In the genomic region with DNA sequence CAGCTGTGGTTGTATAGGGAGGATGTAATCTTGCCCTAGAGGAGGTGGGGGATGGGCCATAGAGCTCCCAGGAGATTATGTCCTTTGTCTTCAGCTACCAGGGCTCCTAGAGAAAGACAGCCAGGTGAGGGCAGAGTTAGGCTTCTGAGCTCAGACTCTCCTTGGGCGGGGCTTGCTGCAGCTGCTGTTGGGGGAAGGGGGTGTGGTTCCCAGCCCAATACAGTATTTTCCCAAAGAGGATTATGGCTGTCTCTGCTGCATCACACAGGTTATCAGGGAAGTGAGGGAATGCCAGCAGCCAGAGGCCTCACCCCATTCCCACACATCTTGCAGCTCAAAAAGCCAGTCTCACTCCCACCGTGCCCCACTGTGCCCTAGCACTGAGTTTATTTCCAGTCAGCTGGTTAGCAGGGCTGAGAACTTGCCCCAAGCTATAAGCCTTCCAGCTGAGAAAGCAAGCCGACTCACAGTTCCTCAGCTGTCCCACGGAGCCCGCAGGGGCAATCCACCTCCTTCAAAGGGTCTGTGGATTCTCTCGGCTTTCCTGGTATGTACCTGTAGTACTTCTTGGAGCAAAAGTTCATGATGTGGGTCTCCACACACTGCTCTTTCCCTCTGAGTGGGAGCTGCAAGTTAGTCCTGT, we compare ENCODE assay signal across 21 cellular contexts.
A peak's percentile ranks its signal among the peaks of the same experiment; 100 is the strongest.
DNase-seq lines count a peak whose midpoint lies in the region; FAIRE-seq and TF ChIP-seq lines count a peak whose summit lies in the region.
"Had no signal": no experiment of that assay in that cellular context is flagged by ENCODE, and none has a peak within 500 bp of the region (broad histone marks: within the 10 kb centered on the region; RNA-seq: fewer than 3 reads in every experiment).

No MANE protein-coding gene starts in this region.

- H3K4me1 Mint-ChIP-seq in Caco-2 (ENCODE audit: low read depth, unreplicated experiment), result peaks cover 29% of the 10 kb centered on the region
- peaks cover 43% of the 10 kb centered on the region for H3K4me1 Mint-ChIP-seq in mesothelial cell of epicardium

- H3K9ac ChIP-seq in HUES64 (ENCODE audit: low read depth, low read length) (no peak overlapping the region), keratinocyte (ENCODE audit: control insufficient read depth, extremely low read depth, insufficient read depth, low read length) (no peak overlapping the region)

- H3K9me1 ChIP-seq in keratinocyte (ENCODE audit: control insufficient read depth, extremely low read depth, insufficient read depth, low read length), result no peaks in the 10 kb centered on the region

- H3K9me3 ChIP-seq in Caco-2 (peaks cover 8% of the 10 kb centered on the region; the same call in 1 of the 2 replicates), HUES64 (ENCODE audit: insufficient read depth, low read depth, low read length) (no peaks in the 10 kb centered on the region), WERI-Rb-1 (ENCODE audit: severe bottlenecking) (no peaks in the 10 kb centered on the region), keratinocyte (ENCODE audit: control insufficient read depth, low read depth, low read length) (no peaks in the 10 kb centered on the region), esophagus squamous epithelium (no peaks in the 10 kb centered on the region)
- H3K9me3 ChIP-seq: upper lobe of right lung had no signal

- CTCF ChIA-PET in Caco-2 (lab: Charles Lee), result interaction anchor here (0.7 to 1.3 kb wide), 3 partner anchors 134 to 458 kb away, joined by 3 to 8 read pairs (median 4); no protein-coding TSS in a partner anchor

- DNase-seq in Caco-2 (peak; percentile 56 to 77), WERI-Rb-1 (peak; percentile 45), keratinocyte (ENCODE audit: low read depth, low spot score) (no peak), esophagus squamous epithelium (lab: John Stamatoyannopoulos, UW) (no peak), DMS53 (lab: John Stamatoyannopoulos, UW) (no peak), head of caudate nucleus (no peak), mesothelial cell of epicardium (ENCODE audit: low spot score in 2 of 2, unreplicated experiment in 2 of 2) (no peak)
- DNase-seq: activated CD8-positive, alpha-beta T cell treated with anti-CD3 and anti-CD28 coated beads, Interleukin-2, amount 10 ng/mL, durations not matched to agents 7 days and 5 days; activated gamma-delta T cell treated with Interleukin-2 at 50 U/mL for 16 hours; activated T-cell treated with anti-CD3 and anti-CD28 coated beads, Interleukin-2, amount 50 U/mL, for 1 hour; brain microvascular endothelial cell; COR-L47; GOT3; KG1; NCI-H146; NCI-H748 treated with DMSO at 0.1 percent for 48 hours; T-helper 9 cell; upper lobe of right lung had no signal

- H4K20me1 ChIP-seq in keratinocyte (ENCODE audit: control insufficient read depth, extremely low read depth, insufficient read depth, low read length), result no peaks in the 10 kb centered on the region

- no peak overlapping the region for H3K4me3 ChIP-seq in Caco-2 (ENCODE audit: low read depth, low read length)
- H3K4me3 ChIP-seq in HUES64 (ENCODE audit: low read length), result no peak overlapping the region
- H3K4me3 ChIP-seq in WERI-Rb-1 (ENCODE audit: low read depth, low read length), result no peak overlapping the region
- H3K4me3 ChIP-seq in keratinocyte (ENCODE audit: control insufficient read depth in 2 of 3, extremely low read depth in 1 of 3, insufficient read depth in 2 of 3, low read depth in 1 of 3, low read length in 3 of 3), result no peak overlapping the region
- no peak overlapping the region for H3K4me3 ChIP-seq in esophagus squamous epithelium
- H3K4me3 ChIP-seq: upper lobe of right lung had no signal

- 43% methylated on average over 6 of the region's 6 CpGs for WGBS in HUES64
- WGBS in esophagus squamous epithelium, 2 donors, result 81 to 87% methylated on average over 4 to 5 of the region's 6 CpGs

- H3K36me3 Mint-ChIP-seq in Caco-2 (ENCODE audit: insufficient read depth, unreplicated experiment) (no peaks in the 10 kb centered on the region), mesothelial cell of epicardium (no peaks in the 10 kb centered on the region)

- H3K27me3 Mint-ChIP-seq in Caco-2 (ENCODE audit: insufficient read depth, unreplicated experiment), result no peaks in the 10 kb centered on the region
- H3K27me3 Mint-ChIP-seq in mesothelial cell of epicardium (ENCODE audit: low read depth), result no peaks in the 10 kb centered on the region

- H3K27me3 ChIP-seq in Caco-2 (replicated peaks; ENCODE audit: control insufficient read depth, insufficient read depth, low read length) (no peaks in the 10 kb centered on the region), HUES64 (ENCODE audit: insufficient read depth, low read length) (no peaks in the 10 kb centered on the region), WERI-Rb-1 (ENCODE audit: insufficient read depth, low read depth, severe bottlenecking) (peaks cover 56% of the 10 kb centered on the region), keratinocyte (ENCODE audit: control insufficient read depth, extremely low read depth, insufficient read depth, low read length) (no peaks in the 10 kb centered on the region), esophagus squamous epithelium (no peaks in the 10 kb centered on the region)
- H3K27me3 ChIP-seq: brain microvascular endothelial cell, upper lobe of right lung had no signal

- no peak overlapping the region for H3K4me2 ChIP-seq in keratinocyte (ENCODE audit: control insufficient read depth, extremely low read depth, insufficient read depth, low read depth, low read length)

- H3K4me1 ChIP-seq in Caco-2, result peaks cover 46% of the 10 kb centered on the region
- H3K4me1 ChIP-seq in HUES64 (ENCODE audit: insufficient read depth, low read length), result peaks cover 29% of the 10 kb centered on the region; the same call in 1 of the 2 replicates
- H3K4me1 ChIP-seq in keratinocyte (ENCODE audit: control insufficient read depth, extremely low read depth, insufficient read depth, low read length), result peaks cover 28% of the 10 kb centered on the region
- no peaks in the 10 kb centered on the region for H3K4me1 ChIP-seq in esophagus squamous epithelium
- H3K4me1 ChIP-seq: upper lobe of right lung had no signal

- peak overlapping the region; percentile 71 for H2AFZ ChIP-seq in keratinocyte (ENCODE audit: control insufficient read depth, low read length)

- TF ChIP-seq CTCF in Caco-2 (IDR thresholded peaks at IDR 0.05; ENCODE audit: insufficient read depth in 1 of 2, low read depth in 1 of 2, low read length in 1 of 2, severe bottlenecking in 1 of 2, unreplicated experiment in 1 of 2), result no peak
- TF ChIP-seq CTCF in WERI-Rb-1 (IDR thresholded peaks at IDR 0.05; ENCODE audit: low read depth, low read length), result no peak
- TF ChIP-seq CTCF in keratinocyte (optimal IDR thresholded peaks at IDR 0.05 in 1 of 3, IDR thresholded peaks at IDR 0.05 in 1 of 3, conservative IDR thresholded peaks at IDR 0.05 in 1 of 3; ENCODE audit: extremely low read depth in 1 of 3, insufficient read depth in 2 of 3, low read length in 3 of 3), result peak in 1 of 3 experiments; percentile 53
- no peak for TF ChIP-seq CTCF in esophagus squamous epithelium (IDR thresholded peaks at IDR 0.05)
- TF ChIP-seq CTCF in mesothelial cell of epicardium (IDR thresholded peaks at IDR 0.05; ENCODE audit: unreplicated experiment), result no peak

- POLR2A ChIA-PET in Caco-2 (lab: Charles Lee), result no interaction called here

- H3K27ac ChIP-seq in HUES64 (ENCODE audit: low read depth, low read length) (peak overlapping the region; percentile 17; the same call in 1 of the 2 replicates), WERI-Rb-1 (no peak overlapping the region), keratinocyte (ENCODE audit: control insufficient read depth, insufficient read depth, low read length) (no peak overlapping the region), esophagus squamous epithelium (no peak overlapping the region)
- H3K27ac ChIP-seq: brain microvascular endothelial cell, upper lobe of right lung had no signal

- intact Hi-C loops in Caco-2 (cut with micrococcal nuclease; ENCODE audit: unreplicated experiment), result loop anchor here (1.0 kb wide), 2 partner anchors 116 to 151 kb away; no protein-coding TSS in a partner anchor
- intact Hi-C loops in esophagus squamous epithelium (cut with DNase I), result no loop called here
- intact Hi-C loops in head of caudate nucleus (cut with DNase I), result no loop called here

- TF ChIP-seq POLR2A in esophagus squamous epithelium (IDR thresholded peaks at IDR 0.05), result no peak

- H3K27ac Mint-ChIP-seq in Caco-2 (ENCODE audit: unreplicated experiment) (peak overlapping the region; percentile 53), mesothelial cell of epicardium (no peak overlapping the region)
- H3K27ac Mint-ChIP-seq: activated CD8-positive, alpha-beta T cell treated with anti-CD3 and anti-CD28 coated beads, Interleukin-2, amount 10 ng/mL, durations not matched to agents 7 days and 5 days; nephron had no signal

- H3K4me3 Mint-ChIP-seq in Caco-2 (ENCODE audit: unreplicated experiment) (no peak overlapping the region), mesothelial cell of epicardium (no peak overlapping the region)
- H3K4me3 Mint-ChIP-seq: activated CD8-positive, alpha-beta T cell treated with anti-CD3 and anti-CD28 coated beads, Interleukin-2, amount 10 ng/mL, durations not matched to agents 7 days and 5 days; nephron had no signal

- BruUV-seq in Caco-2 (replicated peaks; lab: Mats Ljungman, UMichigan), result no TSS peak

- no peaks in the 10 kb centered on the region for H3K79me2 ChIP-seq in keratinocyte (ENCODE audit: control insufficient read depth, insufficient read depth, low read length)

- FAIRE-seq in keratinocyte (lab: Jason Lieb, UNC), result peak; percentile 48
- FAIRE-seq: endometrium had no signal

- no peaks in the 10 kb centered on the region for H3K36me3 ChIP-seq in Caco-2 (ENCODE audit: control insufficient read depth, insufficient read depth, low read length)
- H3K36me3 ChIP-seq in HUES64 (ENCODE audit: insufficient read depth, low read length), result no peaks in the 10 kb centered on the region
- no peaks in the 10 kb centered on the region for H3K36me3 ChIP-seq in WERI-Rb-1
- no peaks in the 10 kb centered on the region for H3K36me3 ChIP-seq in keratinocyte (ENCODE audit: control insufficient read depth in 2 of 2, extremely low read depth in 1 of 2, insufficient read depth in 2 of 2, low read length in 2 of 2)
- H3K36me3 ChIP-seq in esophagus squamous epithelium, result no peaks in the 10 kb centered on the region
- H3K36me3 ChIP-seq: brain microvascular endothelial cell, upper lobe of right lung had no signal

- dilution Hi-C loops in keratinocyte (cut with MboI; ENCODE audit: extremely low pct_ligation_motif_present, low sequenced_read_pairs), result no loop called here

- peaks cover 8% of the 10 kb centered on the region for H3K9me3 Mint-ChIP-seq in Caco-2 (ENCODE audit: unreplicated experiment)
- peaks cover 17% of the 10 kb centered on the region for H3K9me3 Mint-ChIP-seq in mesothelial cell of epicardium
- H3K9me3 Mint-ChIP-seq: nephron had no signal

Comparison
In these comparisons a context has a peak if more than half of its experiments do, and no peak if none do; other contexts are left out.
1. DNase-seq: peak in Caco-2 (2 of 2) and WERI-Rb-1 (single experiment); none in keratinocyte (single experiment), esophagus squamous epithelium (single experiment), DMS53 (single experiment), head of caudate nucleus (0 of 42) and mesothelial cell of epicardium (0 of 2).